In the genomic region with DNA sequence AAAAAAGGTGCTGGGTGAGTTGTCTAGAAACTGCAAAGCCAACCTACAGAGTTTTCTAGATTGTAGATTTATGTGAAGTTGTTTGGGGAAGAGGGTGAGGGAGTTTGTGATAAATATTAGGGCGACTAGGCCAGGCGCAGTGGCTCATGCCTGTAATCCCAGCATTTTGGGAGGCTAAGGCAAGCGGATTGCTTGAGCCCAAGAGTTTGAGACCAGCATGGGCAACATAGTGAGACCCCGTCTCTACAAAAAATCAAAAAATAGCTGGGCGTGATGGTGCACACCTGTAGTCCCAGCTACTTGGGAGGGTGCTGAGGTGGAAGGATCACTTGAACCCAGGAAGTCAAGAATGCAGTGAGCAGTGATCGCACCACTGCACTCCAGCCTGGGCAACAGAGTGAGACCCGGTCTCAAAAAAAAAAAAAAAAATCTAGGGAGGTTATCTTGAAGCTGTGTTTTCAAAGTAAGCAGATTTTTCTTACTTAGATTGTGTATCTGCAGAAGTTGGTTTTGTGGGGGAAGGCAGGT, we compare ENCODE assay signal across 10 cellular contexts. TPM values are rescaled to one million over a fixed set of nuclear protein-coding genes. Genes with fewer than 3 reads are reported as not detected.
DNase-seq lines count a peak whose midpoint lies in the region; ATAC-seq, FAIRE-seq and TF ChIP-seq lines count a peak whose summit lies in the region.
"Had no signal": no experiment of that assay in that cellular context is flagged by ENCODE, and none has a peak within 500 bp of the region (broad histone marks: within the 10 kb centered on the region; RNA-seq: fewer than 3 reads in every experiment).

No MANE protein-coding gene starts in this region.

- no peak overlapping the region for H3K9ac ChIP-seq in trophoblast cell (ENCODE audit: low read length)

- POLR2A ChIA-PET in RWPE1 (lab: Yijun Ruan, JAX; ENCODE audit: low non-redundant PET) = no interaction called here

- no peak overlapping the region for H2BK5ac ChIP-seq in trophoblast cell (ENCODE audit: low read depth, low read length, poor library complexity)

- H3K4me2 ChIP-seq in trophoblast cell (ENCODE audit: low read length) = no peak overlapping the region

- WGBS in ovary, 3 donors = 15 to 23% (median 16%) methylated on average over 7 of the region's 7 CpGs
- WGBS in trophoblast cell (ENCODE audit: extremely low coverage, insufficient coverage, insufficient read length) = 89% methylated on average over 1 of the region's 7 CpGs

- no peaks in the 10 kb centered on the region for H3K27me3 ChIP-seq in ovary
- H3K27me3 ChIP-seq in trophoblast cell (ENCODE audit: insufficient read depth, low read length) = no peaks in the 10 kb centered on the region

- DNase-seq in Calu3 (no peak), RWPE1 (ENCODE audit: low spot score) (no peak), epithelial cell of prostate (ENCODE audit: low read depth, low spot score) (no peak), ovary (no peak), GM12892 (ENCODE audit: insufficient read length) (no peak), trophoblast cell (no peak), DMS53 treated with DMSO at 0.1 percent for 48 hours (lab: John Stamatoyannopoulos, UW; ENCODE audit: unreplicated experiment) (no peak)
- DNase-seq: NCI-H1105 treated with DMSO at 0.1 percent for 48 hours had no signal

- no peak overlapping the region for H4K12ac ChIP-seq in trophoblast cell (ENCODE audit: low read depth, low read length)

- FAIRE-seq in GM12892 (lab: Jason Lieb, UNC) = no peak

- H3K79me1 ChIP-seq in trophoblast cell (ENCODE audit: low read length) = peaks cover 2% of the 10 kb centered on the region

- no peak overlapping the region for H4K91ac ChIP-seq in trophoblast cell (ENCODE audit: low read depth, low read length)

- H3K27me3 Mint-ChIP-seq in Calu3 (ENCODE audit: unreplicated experiment) = no peaks in the 10 kb centered on the region

- no peak for TF ChIP-seq EP300 in ovary (IDR thresholded peaks at IDR 0.05)

- H3K4me1 ChIP-seq in ovary (ENCODE audit: insufficient read depth) = peaks cover 27% of the 10 kb centered on the region
- peaks cover 7 to 8% of the 10 kb centered on the region in 2 experiments for H3K4me1 ChIP-seq in trophoblast cell (ENCODE audit: control insufficient read depth in 1 of 2, insufficient read depth in 2 of 2, low read length in 2 of 2)

- H3K14ac ChIP-seq in trophoblast cell (ENCODE audit: low read length) = no peak overlapping the region

- intact Hi-C loops in Calu3 (cut with micrococcal nuclease; ENCODE audit: unreplicated experiment) = no loop called here
- intact Hi-C loops in ovary (cut with DNase I) = loop anchor here in 1 of 4 donors (10.0 kb wide), 1 partner anchor 416 kb away; no protein-coding TSS in a partner anchor

- H3K27ac ChIP-seq in RWPE1 = peak overlapping the region; percentile 87
- peak overlapping the region; percentile 78 for H3K27ac ChIP-seq in epithelial cell of prostate
- peak overlapping the region; percentile 31 to 92 for H3K27ac ChIP-seq in ovary
- H3K27ac ChIP-seq in trophoblast cell (ENCODE audit: low read depth, low read length) = no peak overlapping the region

- H3K4me3 ChIP-seq in ovary (peak overlapping the region; percentile 82), trophoblast cell (ENCODE audit: low read depth, low read length) (no peak overlapping the region)

- no TSS peak for BruUV-seq in Calu3 (replicated peaks; lab: Mats Ljungman, UMichigan)

- H3K23ac ChIP-seq in trophoblast cell (ENCODE audit: low read length) = no peak overlapping the region

- no peak overlapping the region for H4K8ac ChIP-seq in trophoblast cell (ENCODE audit: low read depth, low read length)

- H3K36me3 ChIP-seq in ovary (no peaks in the 10 kb centered on the region), trophoblast cell (ENCODE audit: control insufficient read depth in 1 of 2, insufficient read depth in 2 of 2, low read length in 2 of 2) (no peaks in the 10 kb centered on the region)

- H3K9me3 Mint-ChIP-seq in Calu3 (ENCODE audit: low read depth, unreplicated experiment) = peaks cover 5% of the 10 kb centered on the region

- ATAC-seq in GM21515 (IDR thresholded peaks at IDR 0.05; ENCODE audit: unreplicated experiment) = no peak

- H3K4me3 Mint-ChIP-seq in Calu3 (ENCODE audit: low read depth, unreplicated experiment) = peak overlapping the region; percentile 97

- peaks cover 17% of the 10 kb centered on the region for H3K36me3 Mint-ChIP-seq in Calu3 (ENCODE audit: insufficient read depth, unreplicated experiment)

- CTCF ChIA-PET in Calu3 (lab: Charles Lee) = interaction anchor here (0.6 to 2.2 kb wide), 5 partner anchors 18 to 410 kb away, joined by 3 to 6 read pairs (median 5); no protein-coding TSS in a partner anchor
- CTCF ChIA-PET in RWPE1 (lab: Yijun Ruan, JAX) = interaction anchor here (0.7 kb wide), 1 partner anchor 762 kb away, joined by 4 read pairs; no protein-coding TSS in a partner anchor

- peak overlapping the region; percentile 100 for H3K27ac Mint-ChIP-seq in Calu3 (ENCODE audit: unreplicated experiment)

- H3K9me3 ChIP-seq in ovary (no peaks in the 10 kb centered on the region), trophoblast cell (ENCODE audit: insufficient read depth, low read depth, low read length) (peaks cover 2% of the 10 kb centered on the region)

- H2AFZ ChIP-seq in trophoblast cell (ENCODE audit: insufficient read depth, low read length, poor library complexity) = no peak overlapping the region

- no peak overlapping the region for H3K4ac ChIP-seq in trophoblast cell (ENCODE audit: low read depth, low read length)

- TF ChIP-seq POLR2A in ovary (IDR thresholded peaks at IDR 0.05) (no peak), GM12892 (IDR thresholded peaks at IDR 0.05; ENCODE audit: low read depth, low read length) (no peak)

- no peak overlapping the region for H2BK12ac ChIP-seq in trophoblast cell (ENCODE audit: low read length)

- no peak overlapping the region for H3K18ac ChIP-seq in trophoblast cell (ENCODE audit: low read length)

- H3K79me2 ChIP-seq in trophoblast cell (ENCODE audit: control insufficient read depth, insufficient read depth, low read length, poor library complexity) = no peaks in the 10 kb centered on the region

- no peak overlapping the region for H2BK120ac ChIP-seq in trophoblast cell (ENCODE audit: insufficient read depth, low read length, poor library complexity)

- TF ChIP-seq CTCF in Calu3 (IDR thresholded peaks at IDR 0.05; ENCODE audit: unreplicated experiment) = no peak
- no peak for TF ChIP-seq CTCF in RWPE1 (conservative IDR thresholded peaks at IDR 0.05; ENCODE audit: low read depth)
- TF ChIP-seq CTCF in ovary (IDR thresholded peaks at IDR 0.05) = no peak

- H3K4me1 Mint-ChIP-seq in Calu3 (ENCODE audit: low read depth, unreplicated experiment) = peaks cover 15% of the 10 kb centered on the region

- H2AK5ac ChIP-seq in trophoblast cell (ENCODE audit: low read length) = no peak overlapping the region

RNA-seq across cellular contexts. Expression of a gene that starts 0.8 kb away (rescaled TPM):
- 24.0 and 39.9 TPM in 2 replicates for total RNA-seq in Calu3 (2022)
- 10 to 100 TPM; 11.1 to 34.1 (median 21.4) TPM for total RNA-seq in ovary
- 10 to 100 TPM; 12.6 to 18.6 TPM for polyA plus RNA-seq in ovary
- polyA plus RNA-seq in GM12892 (2012; ENCODE audit: missing spikeins) = 6.1 TPM
- 0.37 and 0.43 TPM in 2 replicates for polyA plus RNA-seq in trophoblast cell (2013)

RNA-seq across cellular contexts. Expression of a gene that starts 32.0 kb away (rescaled TPM):
- total RNA-seq in Calu3 (2022) (0.37 TPM in 1 of 2 replicates, not detected in the other), ovary (1 to 10 TPM in 4 of 7 donors, not detected in 3; 1.3 to 3.0 (median 1.7) TPM)
- polyA plus RNA-seq in ovary = 1 to 10 TPM; 1.7 to 2.6 TPM
- polyA plus RNA-seq in GM12892 (2012; ENCODE audit: missing spikeins) = not detected
- 0.70 and 0.71 TPM in 2 replicates for polyA plus RNA-seq in trophoblast cell (2013)
- total RNA-seq: renal cortical epithelial cell had no signal
